ENCODE assay signal across 19 cellular contexts in the genomic region with DNA sequence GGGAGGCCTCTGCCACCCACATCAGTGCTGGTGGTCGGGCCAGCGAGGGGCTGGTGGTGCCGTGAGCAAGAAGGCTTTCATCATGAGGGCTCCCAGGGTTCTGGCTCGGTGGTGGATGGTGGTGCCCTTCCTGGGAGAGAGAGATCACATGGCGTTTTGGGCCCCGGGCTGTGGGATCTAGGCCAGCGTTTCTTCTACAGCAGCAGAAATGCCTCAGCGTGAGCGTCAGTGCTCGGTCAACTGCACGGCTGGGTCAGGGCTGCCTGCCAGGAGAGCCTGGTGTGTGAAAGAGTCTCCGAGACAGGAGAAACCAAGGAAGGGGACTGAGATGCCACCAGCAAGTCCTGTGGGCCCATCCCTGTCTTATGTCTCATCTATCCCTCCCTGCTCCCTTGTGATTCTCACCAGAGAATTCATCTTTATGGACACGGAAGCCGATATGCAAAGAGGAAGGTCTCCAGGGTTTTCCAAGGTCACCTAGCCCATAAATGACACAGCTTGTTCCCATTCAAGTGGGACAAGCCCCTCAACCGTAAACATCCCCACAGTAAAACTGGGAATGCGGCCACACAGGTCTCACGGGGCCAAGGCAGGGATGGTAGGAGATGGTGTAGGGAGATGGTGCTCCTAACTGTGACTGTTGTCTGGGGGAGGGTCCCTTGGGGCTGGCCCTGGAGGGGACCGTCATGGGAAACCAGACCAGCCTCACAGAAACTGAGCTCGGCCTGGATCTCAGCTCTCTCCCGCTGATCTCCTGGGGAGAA.
DNase-seq lines count a peak whose midpoint lies in the region; ATAC-seq and TF ChIP-seq lines count a peak whose summit lies in the region.
"Had no signal": no experiment of that assay in that cellular context is flagged by ENCODE, and none has a peak within 500 bp of the region (broad histone marks: within the 10 kb centered on the region; RNA-seq: fewer than 3 reads in every experiment).

No MANE protein-coding gene starts in this region.

- TF ChIP-seq CTCF in nephron progenitor cell (IDR thresholded peaks at IDR 0.05): no peak
- TF ChIP-seq CTCF in gastrocnemius medialis (IDR thresholded peaks at IDR 0.05 in 4 of 5, conservative IDR thresholded peaks at IDR 0.05 in 1 of 5): no peak

- no peak for ATAC-seq in gastrocnemius medialis
- ATAC-seq: K562; naive thymus-derived CD8-positive, alpha-beta T cell had no signal

- no peak overlapping the region for H3K4me3 ChIP-seq in gastrocnemius medialis
- H3K4me3 ChIP-seq: esophagus squamous epithelium, K562, smooth muscle cell, thoracic aorta had no signal

- H3K4me1 Mint-ChIP-seq in nephron progenitor cell: peaks cover 68% of the 10 kb centered on the region
- H3K4me1 Mint-ChIP-seq: immature natural killer cell; naive thymus-derived CD8-positive, alpha-beta T cell had no signal

- peaks cover 0 to 13% (median 3%) of the 10 kb centered on the region in 3 donors for H3K27me3 ChIP-seq in gastrocnemius medialis

- no peaks in the 10 kb centered on the region for H3K36me3 Mint-ChIP-seq in nephron progenitor cell (ENCODE audit: low read depth)
- H3K36me3 Mint-ChIP-seq: activated CD4-positive, alpha-beta memory T cell treated with anti-CD3 and anti-CD28 coated beads for 36 hours; immature natural killer cell; naive thymus-derived CD8-positive, alpha-beta T cell had no signal

- no peaks in the 10 kb centered on the region for H3K36me3 ChIP-seq in gastrocnemius medialis
- H3K36me3 ChIP-seq: esophagus squamous epithelium, thoracic aorta had no signal

- intact Hi-C loops in gastrocnemius medialis (cut with DNase I; ENCODE audit: low total_unique reads): no loop called here

- H3K27ac ChIP-seq in gastrocnemius medialis: no peak overlapping the region
- H3K27ac ChIP-seq: esophagus squamous epithelium, thoracic aorta had no signal

- DNase-seq in AG08395 (ENCODE audit: low spot score) (peak; percentile 57), SK-MEL-5 (ENCODE audit: low read depth, low spot score) (peak; percentile 54), globus pallidus (ENCODE audit: low spot score) (peak; percentile 78), nephron progenitor cell (no peak), NCI-H526 treated with DMSO at 0.1 percent for 48 hours (lab: John Stamatoyannopoulos, UW) (no peak), cortex of kidney (lab: John Stamatoyannopoulos, UW) (no peak), gastrocnemius medialis (no peak), NCI-H1105 treated with DMSO at 0.1 percent for 48 hours (lab: John Stamatoyannopoulos, UW) (no peak)
- DNase-seq: activated CD4-positive, alpha-beta memory T cell treated with anti-CD3 and anti-CD28 coated beads for 36 hours; activated effector memory CD4-positive, alpha-beta T cell treated with anti-CD3 and anti-CD28 coated beads, Interleukin-2, amount 50 U/mL, for 16 hours; esophagus squamous epithelium; immature natural killer cell; naive thymus-derived CD8-positive, alpha-beta T cell; NCI-H2029; NCI-H82; T1000 had no signal

- no peak for TF ChIP-seq POLR2A in gastrocnemius medialis (IDR thresholded peaks at IDR 0.05)

- H3K4me1 ChIP-seq in gastrocnemius medialis: no peaks in the 10 kb centered on the region

- peaks cover 4% of the 10 kb centered on the region for H3K27me3 Mint-ChIP-seq in nephron progenitor cell (ENCODE audit: low read depth, poor library complexity)

- peak overlapping the region; percentile 29 for H3K27ac Mint-ChIP-seq in nephron progenitor cell
- H3K27ac Mint-ChIP-seq: activated CD4-positive, alpha-beta memory T cell treated with anti-CD3 and anti-CD28 coated beads for 36 hours; immature natural killer cell; naive thymus-derived CD8-positive, alpha-beta T cell had no signal

- no peaks in the 10 kb centered on the region for H3K9me3 ChIP-seq in gastrocnemius medialis
- H3K9me3 ChIP-seq: esophagus squamous epithelium, thoracic aorta had no signal

- H3K9me3 Mint-ChIP-seq in nephron progenitor cell: no peaks in the 10 kb centered on the region
- H3K9me3 Mint-ChIP-seq: activated CD4-positive, alpha-beta memory T cell treated with anti-CD3 and anti-CD28 coated beads for 36 hours; immature natural killer cell; naive thymus-derived CD8-positive, alpha-beta T cell had no signal

- in situ Hi-C loops in SK-MEL-5 (cut with HindIII; ENCODE audit: low pct_unique_long_range_greater_than_20kb, low sequenced_read_pairs) (no loop called here), gastrocnemius medialis (cut with MboI; ENCODE audit: low sequenced_read_pairs in 4 of 4) (loop anchor here (5.0 to 10.0 kb wide), 3 partner anchors 94 to 99 kb away; a partner anchor contains a TSS)

- H3K4me3 Mint-ChIP-seq in nephron progenitor cell: no peak overlapping the region
- H3K4me3 Mint-ChIP-seq: activated CD4-positive, alpha-beta memory T cell treated with anti-CD3 and anti-CD28 coated beads for 36 hours; immature natural killer cell; naive thymus-derived CD8-positive, alpha-beta T cell had no signal

Comparison
In these comparisons a context has a peak if more than half of its experiments do, and no peak if none do; other contexts are left out.
1. DNase-seq: peak in AG08395 (single experiment), SK-MEL-5 (single experiment) and globus pallidus (single experiment); none in nephron progenitor cell (single experiment), NCI-H526 treated with DMSO at 0.1 percent for 48 hours (single experiment), cortex of kidney (single experiment), gastrocnemius medialis (0 of 2) and NCI-H1105 treated with DMSO at 0.1 percent for 48 hours (single experiment).